12 cellular contexts compared by ENCODE assay signal in genomic region chr1:235892080-235892670, GRCh38. TPM values are rescaled to one million over a fixed set of nuclear protein-coding genes. Genes with fewer than 3 reads are reported as not detected.
DNase-seq lines count a peak whose midpoint lies in the region; ATAC-seq, FAIRE-seq and TF ChIP-seq lines count a peak whose summit lies in the region.
"Had no signal": no experiment of that assay in that cellular context is flagged by ENCODE, and none has a peak within 500 bp of the region (broad histone marks: within the 10 kb centered on the region; RNA-seq: fewer than 3 reads in every experiment).

No MANE protein-coding gene starts in this region.

- H3K36me3 ChIP-seq in upper lobe of right lung (no peaks in the 10 kb centered on the region), small intestine (ENCODE audit: control insufficient read depth in 2 of 2, insufficient read depth in 2 of 2, low read length in 2 of 2) (no peaks in the 10 kb centered on the region)
- H3K36me3 ChIP-seq: SJSA1, vagina had no signal

- no peak overlapping the region for H3K4me3 Mint-ChIP-seq in stimulated activated naive CD8-positive, alpha-beta T cell treated with anti-CD3 and anti-CD28 coated beads, Interleukin-15, Interleukin-2, amounts not matched to agents 100 ng/mL and 50 ng/mL, for 24 hours
- H3K4me3 Mint-ChIP-seq in effector memory CD8-positive, alpha-beta T cell: no peak overlapping the region

- no peak for ATAC-seq in stimulated activated naive CD8-positive, alpha-beta T cell treated with anti-CD3 and anti-CD28 coated beads, Interleukin-15, Interleukin-2, amounts not matched to agents 100 U/mL and 50 U/mL, for 24 hours
- ATAC-seq in HG02973 (IDR thresholded peaks at IDR 0.05; ENCODE audit: unreplicated experiment): peak; percentile 39
- ATAC-seq in effector memory CD8-positive, alpha-beta T cell (replicated peaks): no peak
- ATAC-seq in upper lobe of right lung: peak; percentile 67
- no peak for ATAC-seq in left colon

- H3K9me3 ChIP-seq in upper lobe of right lung: no peaks in the 10 kb centered on the region
- H3K9me3 ChIP-seq in small intestine (ENCODE audit: control insufficient read depth, low read depth): no peaks in the 10 kb centered on the region
- H3K9me3 ChIP-seq: SJSA1, vagina had no signal

- H3K27ac Mint-ChIP-seq in stimulated activated naive CD8-positive, alpha-beta T cell treated with anti-CD3 and anti-CD28 coated beads, Interleukin-15, Interleukin-2, amounts not matched to agents 100 ng/mL and 50 ng/mL, for 24 hours: peak overlapping the region; percentile 36
- H3K27ac Mint-ChIP-seq in effector memory CD8-positive, alpha-beta T cell: peak overlapping the region; percentile 16 to 46

- DNase-seq in stimulated activated naive CD8-positive, alpha-beta T cell treated with anti-CD3 and anti-CD28 coated beads, Interleukin-15, Interleukin-2, amounts not matched to agents 100 U/mL and 50 U/mL, for 24 hours: no peak
- DNase-seq in effector memory CD8-positive, alpha-beta T cell: no peak
- peak; percentile 66 for DNase-seq in upper lobe of right lung
- DNase-seq in left colon: no peak
- DNase-seq in RKO (ENCODE audit: low spot score): no peak
- DNase-seq in small intestine: no peak
- DNase-seq: mesenchymal stem cell had no signal

- WGBS in small intestine, 3 donors: 72 to 88% (median 74%) methylated on average over 7 of the region's 7 CpGs

- H3K4me1 Mint-ChIP-seq in stimulated activated naive CD8-positive, alpha-beta T cell treated with anti-CD3 and anti-CD28 coated beads, Interleukin-15, Interleukin-2, amounts not matched to agents 100 ng/mL and 50 ng/mL, for 24 hours (ENCODE audit: low read depth): peaks cover 43% of the 10 kb centered on the region
- peaks cover 17 to 25% of the 10 kb centered on the region in 2 donors for H3K4me1 Mint-ChIP-seq in effector memory CD8-positive, alpha-beta T cell (ENCODE audit: low read depth in 2 of 2)

- H3K27ac ChIP-seq in upper lobe of right lung: peak overlapping the region; percentile 53
- no peak overlapping the region for H3K27ac ChIP-seq in small intestine (ENCODE audit: low read depth in 1 of 2, low read length in 1 of 2)
- H3K27ac ChIP-seq: parathyroid adenoma, SJSA1, vagina had no signal

- TF ChIP-seq CTCF in upper lobe of right lung (IDR thresholded peaks at IDR 0.05): no peak

- no peaks in the 10 kb centered on the region for H3K27me3 Mint-ChIP-seq in stimulated activated naive CD8-positive, alpha-beta T cell treated with anti-CD3 and anti-CD28 coated beads, Interleukin-15, Interleukin-2, amounts not matched to agents 100 ng/mL and 50 ng/mL, for 24 hours
- H3K27me3 Mint-ChIP-seq in effector memory CD8-positive, alpha-beta T cell: no peaks in the 10 kb centered on the region

- H3K4me1 ChIP-seq in upper lobe of right lung (no peaks in the 10 kb centered on the region), small intestine (ENCODE audit: control insufficient read depth in 2 of 2, insufficient read depth in 1 of 2, low read depth in 1 of 2, low read length in 1 of 2) (peaks cover 0 to 3% of the 10 kb centered on the region in 2 donors)
- H3K4me1 ChIP-seq: parathyroid adenoma, SJSA1, vagina had no signal

- H3K36me3 Mint-ChIP-seq in stimulated activated naive CD8-positive, alpha-beta T cell treated with anti-CD3 and anti-CD28 coated beads, Interleukin-15, Interleukin-2, amounts not matched to agents 100 ng/mL and 50 ng/mL, for 24 hours (ENCODE audit: low read depth): no peaks in the 10 kb centered on the region
- H3K36me3 Mint-ChIP-seq in effector memory CD8-positive, alpha-beta T cell (ENCODE audit: insufficient read depth): peaks cover 3% of the 10 kb centered on the region

- H3K27me3 ChIP-seq in upper lobe of right lung: no peaks in the 10 kb centered on the region
- H3K27me3 ChIP-seq in small intestine (ENCODE audit: control insufficient read depth in 2 of 2, insufficient read depth in 2 of 2, low read length in 2 of 2): no peaks in the 10 kb centered on the region
- H3K27me3 ChIP-seq: SJSA1, vagina had no signal

- no peak for FAIRE-seq in small intestine (lab: Jason Lieb, UNC)

- H3K4me3 ChIP-seq in upper lobe of right lung (no peak overlapping the region), small intestine (ENCODE audit: low read depth in 1 of 2, low read length in 2 of 2) (no peak overlapping the region)
- H3K4me3 ChIP-seq: SJSA1, vagina had no signal

- intact Hi-C loops in upper lobe of right lung (cut with DNase I): no loop called here
- intact Hi-C loops in left colon (cut with DNase I, micrococcal nuclease): no loop called here

- no peaks in the 10 kb centered on the region for H3K9me3 Mint-ChIP-seq in stimulated activated naive CD8-positive, alpha-beta T cell treated with anti-CD3 and anti-CD28 coated beads, Interleukin-15, Interleukin-2, amounts not matched to agents 100 ng/mL and 50 ng/mL, for 24 hours
- H3K9me3 Mint-ChIP-seq in effector memory CD8-positive, alpha-beta T cell: no peaks in the 10 kb centered on the region

RNA-seq across cellular contexts. Expression of gene LYST, which starts 25.5 kb away (rescaled TPM):
- total RNA-seq in upper lobe of right lung (78.4 TPM), left colon (10 to 100 TPM; 22.4 to 31.1 TPM)
- 1 to 10 TPM; 2.9 to 5.7 (median 4.3) TPM for polyA plus RNA-seq in small intestine

Comparison
In these comparisons a context has a peak if more than half of its experiments do, and no peak if none do; other contexts are left out.
1. ATAC-seq: peak in HG02973 (single experiment) and upper lobe of right lung (single experiment); none in stimulated activated naive CD8-positive, alpha-beta T cell treated with anti-CD3 and anti-CD28 coated beads, Interleukin-15, Interleukin-2, amounts not matched to agents 100 U/mL and 50 U/mL, for 24 hours (single experiment), effector memory CD8-positive, alpha-beta T cell (single experiment) and left colon (single experiment).